8 cellular contexts compared by ENCODE assay signal in genomic region chr3:190322604-190323240, GRCh38. TPM values are rescaled to one million over a fixed set of nuclear protein-coding genes. Genes with fewer than 3 reads are reported as not detected.
DNase-seq lines count a peak whose midpoint lies in the region; ATAC-seq and TF ChIP-seq lines count a peak whose summit lies in the region.

No MANE protein-coding gene starts in this region.

- peak overlapping the region; percentile 70 for H3K4me3 ChIP-seq in GM12875 (ENCODE audit: low read depth, low read length)
- H3K4me3 ChIP-seq in SJCRH30 = peak overlapping the region; percentile 62
- peak overlapping the region; percentile 61 for H3K4me3 ChIP-seq in fibroblast of mammary gland (ENCODE audit: control insufficient read depth, low read depth, low read length)

- H3K27me3 ChIP-seq in SJCRH30 = no peaks in the 10 kb centered on the region

- H3K36me3 ChIP-seq in SJCRH30 = no peaks in the 10 kb centered on the region

- H3K27ac ChIP-seq in SJCRH30 = no peak overlapping the region

- H3K4me1 ChIP-seq in SJCRH30 = no peaks in the 10 kb centered on the region

- TF ChIP-seq CTCF in GM12875 (IDR thresholded peaks at IDR 0.05; ENCODE audit: borderline replicate concordance, insufficient read depth, low read depth, low read length) = no peak
- no peak for TF ChIP-seq CTCF in fibroblast of mammary gland (conservative IDR thresholded peaks at IDR 0.05; ENCODE audit: control insufficient read depth, insufficient read depth, low read depth, low read length)
- no peak for TF ChIP-seq CTCF in GM10266 (IDR thresholded peaks at IDR 0.05; ENCODE audit: control insufficient read depth, insufficient read depth, low read depth, missing control alignments)

- ATAC-seq in GM18907 (IDR thresholded peaks at IDR 0.05; ENCODE audit: unreplicated experiment) (no peak), GM18519 (IDR thresholded peaks at IDR 0.05; ENCODE audit: low FRiP score, unreplicated experiment) (no peak)

- no peaks in the 10 kb centered on the region for H3K9me3 ChIP-seq in SJCRH30 (replicated peaks)

- DNase-seq in SJCRH30 (peak in 1 of 2 experiments; percentile 1), fibroblast of mammary gland (ENCODE audit: low read depth) (peak; percentile 38), pons (ENCODE audit: low spot score) (peak; percentile 26), GM10266 (ENCODE audit: extremely low spot score) (no peak)
- DNase-seq in stimulated activated CD4-positive, alpha-beta T cell treated with anti-CD3 and anti-CD28 coated beads, Interleukin-15, amount 100 ng/mL, for 24 hours = no peak

RNA-seq across cellular contexts. Expression of gene CLDN1, which starts 0.5 kb away (rescaled TPM):
- 0.25 and 0.42 TPM in 2 replicates for total RNA-seq in SJCRH30 (2014; rRNA removed; shearing (Covaris generic))

Comparison
In these comparisons a context has a peak if more than half of its experiments do, and no peak if none do; other contexts are left out.
1. DNase-seq: peak in fibroblast of mammary gland (single experiment) and pons (single experiment); none in stimulated activated CD4-positive, alpha-beta T cell treated with anti-CD3 and anti-CD28 coated beads, Interleukin-15, amount 100 ng/mL, for 24 hours (single experiment) and GM10266 (single experiment).
2. Peak in every context shown above with its lines, with median percentiles within 50 percentile points of each other: H3K4me3 ChIP-seq.